9 cellular contexts compared by ENCODE assay signal in the genomic region with DNA sequence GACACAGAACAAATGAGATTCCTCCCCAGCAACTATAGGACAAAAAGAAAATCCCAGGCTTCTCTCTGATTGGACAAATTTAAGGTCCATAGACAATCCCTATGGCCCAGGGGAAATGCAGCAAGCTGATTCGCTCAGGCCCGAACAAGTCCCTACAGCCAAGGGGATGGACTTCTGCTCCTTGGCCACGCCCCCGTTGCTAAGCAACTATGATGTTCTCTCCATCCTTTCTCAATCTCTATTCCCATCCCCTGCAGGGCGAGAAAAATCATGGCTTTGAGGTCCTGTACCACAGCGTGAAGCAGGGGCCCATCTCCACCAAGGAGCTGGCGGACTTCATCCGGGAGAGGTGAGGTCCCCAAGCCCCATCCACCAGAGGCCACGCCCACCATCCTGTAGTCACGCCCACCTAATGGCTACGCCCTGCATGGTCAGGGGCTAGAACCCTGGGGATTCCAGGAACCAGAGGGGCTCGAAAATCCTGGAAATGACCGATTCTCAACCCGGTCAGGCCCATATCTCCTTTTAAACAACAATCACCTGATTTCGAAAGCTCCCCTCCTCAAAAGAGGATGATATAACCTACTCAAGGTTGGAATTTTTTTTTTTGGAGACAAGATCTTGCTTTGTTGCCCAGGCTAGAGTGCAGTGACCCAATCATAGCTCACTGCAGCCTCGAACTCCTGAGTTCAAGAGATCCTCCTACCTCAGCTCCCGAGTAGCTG.
DNase-seq lines count a peak whose midpoint lies in the region; ATAC-seq lines count a peak whose summit lies in the region.
"Had no signal": no experiment of that assay in that cellular context is flagged by ENCODE, and none has a peak within 500 bp of the region (broad histone marks: within the 10 kb centered on the region; RNA-seq: fewer than 3 reads in every experiment).

No MANE protein-coding gene starts in this region.

- peak overlapping the region; percentile 32 for H3K27ac ChIP-seq in caudate nucleus (ENCODE audit: low read depth, low read length)

- ATAC-seq in HG03520 (IDR thresholded peaks at IDR 0.05; ENCODE audit: unreplicated experiment) (no peak), HG03469 (IDR thresholded peaks at IDR 0.05; ENCODE audit: unreplicated experiment) (no peak), HG03342 (IDR thresholded peaks at IDR 0.05; ENCODE audit: unreplicated experiment) (no peak)

- DNase-seq in NCI-H2029 (lab: John Stamatoyannopoulos, UW) = peak; percentile 42
- DNase-seq in NCI-H2029 treated with DMSO at 0.1 percent for 48 hours (lab: John Stamatoyannopoulos, UW) = no peak
- peak; percentile 28 for DNase-seq in NCI-H446 treated with DMSO at 0.1 percent for 48 hours (lab: John Stamatoyannopoulos, UW)
- peak in 25 of 61 donors; percentile 5 to 71 (median 32) for DNase-seq in caudate nucleus (lab: John Stamatoyannopoulos, UW)
- DNase-seq in nucleus accumbens (lab: John Stamatoyannopoulos, UW) = peak in 32 of 56 donors; percentile 7 to 75 (median 30)
- DNase-seq: activated naive CD8-positive, alpha-beta T cell treated with anti-CD3 and anti-CD28 coated beads, Interleukin-2, amount 10 ng/mL, durations not matched to agents 7 days and 5 days had no signal
